ENCODE assay signal across 1 cellular context in the genomic region with DNA sequence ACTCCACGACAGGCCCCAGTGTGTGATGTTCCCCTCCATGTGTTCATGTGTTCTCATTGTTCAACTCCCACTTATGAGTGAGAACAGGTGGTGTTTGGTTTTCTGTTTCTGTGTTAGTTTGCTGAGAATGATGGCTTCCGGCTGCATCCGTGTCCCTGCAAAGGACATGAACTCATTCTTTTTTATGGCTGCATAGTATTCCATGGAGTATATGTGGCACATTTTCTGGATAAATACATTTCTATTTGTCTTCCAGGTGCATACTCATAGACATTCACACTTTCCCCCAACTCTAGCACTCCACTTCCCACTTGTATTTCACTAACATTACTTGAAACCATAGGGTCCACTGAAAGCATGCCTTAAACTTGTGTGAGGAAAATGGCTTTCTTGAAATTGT. TPM values are rescaled to one million over a fixed set of nuclear protein-coding genes. Genes with fewer than 3 reads are reported as not detected.
"Had no signal": no experiment of that assay in that cellular context is flagged by ENCODE, and none has a peak within 500 bp of the region (broad histone marks: within the 10 kb centered on the region; RNA-seq: fewer than 3 reads in every experiment).

No MANE protein-coding gene starts in this region.

RNA-seq across cellular contexts. Expression of a gene that starts 12.5 kb away (rescaled TPM):
- total RNA-seq: ascending aorta had no signal
